Comparison of ENCODE assay signal across 32 cellular contexts in genomic region chr16:72236866-72237265, GRCh38.
"Had no signal": no experiment of that assay in that cellular context is flagged by ENCODE, and none has a peak within 500 bp of the region (broad histone marks: within the 10 kb centered on the region; RNA-seq: fewer than 3 reads in every experiment).

No MANE protein-coding gene starts in this region.

- H3K27me3 Mint-ChIP-seq: activated B cell treated with CpG ODN at 0.5 μM for 24 hours; activated naive CD8-positive, alpha-beta T cell had no signal

- H3K4me1 ChIP-seq: colonic mucosa, esophagus squamous epithelium had no signal

- H3K4me3 Mint-ChIP-seq: activated B cell treated with CpG ODN at 0.5 μM for 24 hours; activated CD8-positive, alpha-beta T cell treated with anti-CD3 and anti-CD28 coated beads for 36 hours; activated naive CD8-positive, alpha-beta T cell; activated T-cell treated with anti-CD3 and anti-CD28 coated beads, Interleukin-2, amount 50 U/mL, for 4 hours; activated T-helper 17 cell treated with anti-CD3 and anti-CD28 coated beads, Interleukin-2, amount 50 U/mL, for 72 hours; endodermal cell; T-helper 17 cell; T-helper 2 cell treated with Interferon-gamma antibody and Interleukin-4, amounts not matched to agents 5 μg/mL and 100 μg/mL, for 36 hours had no signal

- H3K27ac ChIP-seq: brain microvascular endothelial cell, cardiac muscle cell, colonic mucosa, esophagus squamous epithelium, WERI-Rb-1 had no signal

- DNase-seq: activated B cell treated with CpG ODN at 0.5 μM for 24 hours; activated CD4-positive, alpha-beta T cell treated with anti-CD3 and anti-CD28 coated beads for 48 hours; activated CD4-positive, alpha-beta T cell treated with anti-CD3 and anti-CD28 coated beads, Interleukin-2, amount 50 U/mL, for 1 hour; activated CD4-positive, alpha-beta T cell treated with anti-CD3 and anti-CD28 coated beads, Interleukin-2, amount 50 U/mL, for 48 hours; activated CD8-positive, alpha-beta memory T cell treated with anti-CD3 and anti-CD28 coated beads for 24 hours; activated CD8-positive, alpha-beta T cell treated with anti-CD3 and anti-CD28 coated beads for 36 hours; activated effector memory CD4-positive, alpha-beta T cell treated with Interleukin-2 at 50 U/mL for 16 hours; activated gamma-delta T cell treated with Interleukin-2 at 50 U/mL for 16 hours; activated naive CD4-positive, alpha-beta T cell treated with anti-CD3 and anti-CD28 coated beads, Interleukin-2, amount 50 U/mL, for 16 hours; activated naive CD4-positive, alpha-beta T cell treated with Interleukin-2 at 50 U/mL for 16 hours; activated T-cell treated with anti-CD3 and anti-CD28 coated beads, Interleukin-2, amount 50 U/mL, for 4 hours; amniotic stem cell; anterior cingulate cortex; brain microvascular endothelial cell; central memory CD4-positive, alpha-beta T cell; cerebellar nuclear complex; colonic mucosa; effector memory CD4-positive, alpha-beta T cell; endodermal cell; esophagus squamous epithelium; head of caudate nucleus; hippocampal formation; T-helper 17 cell; T1000; WERI-Rb-1 had no signal

- ATAC-seq: activated CD4-positive, CD25-positive, alpha-beta regulatory T cell treated with anti-CD3 and anti-CD28 coated beads, Interleukin-2, amount 50 U/mL, for 24 hours; activated CD8-positive, alpha-beta T cell treated with anti-CD3 and anti-CD28 coated beads for 36 hours; activated T-cell treated with anti-CD3 and anti-CD28 coated beads, Interleukin-2, amount 50 U/mL, for 4 hours; activated T-helper 17 cell treated with anti-CD3 and anti-CD28 coated beads, Interleukin-2, amount 50 U/mL, for 72 hours; T-helper 17 cell had no signal

- H3K9me3 ChIP-seq: colonic mucosa, esophagus squamous epithelium had no signal

- H3K4me3 ChIP-seq: cardiac muscle cell, colonic mucosa, esophagus squamous epithelium had no signal

- H3K36me3 ChIP-seq: brain microvascular endothelial cell, cardiac muscle cell, colonic mucosa, esophagus squamous epithelium, WERI-Rb-1 had no signal

- H3K27ac Mint-ChIP-seq: activated B cell treated with CpG ODN at 0.5 μM for 24 hours; activated CD8-positive, alpha-beta T cell treated with anti-CD3 and anti-CD28 coated beads for 36 hours; activated naive CD8-positive, alpha-beta T cell; activated T-helper 17 cell treated with anti-CD3 and anti-CD28 coated beads, Interleukin-2, amount 50 U/mL, for 72 hours; endodermal cell; T-helper 17 cell; T-helper 2 cell treated with Interferon-gamma antibody and Interleukin-4, amounts not matched to agents 5 μg/mL and 100 μg/mL, for 36 hours had no signal

- H3K9me3 Mint-ChIP-seq: activated B cell treated with CpG ODN at 0.5 μM for 24 hours; activated T-cell treated with anti-CD3 and anti-CD28 coated beads, Interleukin-2, amount 50 U/mL, for 4 hours; activated T-helper 17 cell treated with anti-CD3 and anti-CD28 coated beads, Interleukin-2, amount 50 U/mL, for 72 hours; T-helper 2 cell treated with Interferon-gamma antibody and Interleukin-4, amounts not matched to agents 5 μg/mL and 100 μg/mL, for 36 hours had no signal

- H3K27me3 ChIP-seq: brain microvascular endothelial cell, cardiac muscle cell, colonic mucosa, esophagus squamous epithelium had no signal

- H3K4me1 Mint-ChIP-seq: activated B cell treated with CpG ODN at 0.5 μM for 24 hours; activated T-helper 17 cell treated with anti-CD3 and anti-CD28 coated beads, Interleukin-2, amount 50 U/mL, for 72 hours; endodermal cell had no signal

- FAIRE-seq: astrocyte, frontal cortex had no signal
